21 cellular contexts compared by ENCODE assay signal in the genomic region with DNA sequence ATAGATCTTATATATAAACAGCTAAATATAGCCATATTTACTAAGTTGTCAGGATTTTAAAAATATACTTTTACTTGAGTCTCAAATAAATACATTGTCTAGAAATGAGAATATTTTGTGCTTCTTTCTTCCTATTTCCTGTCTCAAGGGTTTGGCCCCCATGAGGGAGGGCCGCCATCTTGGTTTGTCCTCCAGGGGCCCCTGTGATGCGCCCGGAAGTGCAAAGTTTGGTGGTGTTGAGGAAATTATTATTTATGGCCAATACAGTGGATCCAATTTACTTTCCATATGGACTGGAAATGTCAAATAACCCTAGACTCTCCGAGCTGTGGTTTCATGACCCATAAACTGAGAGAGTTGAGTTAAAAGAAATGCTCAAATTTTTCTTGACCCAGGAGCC.
DNase-seq lines count a peak whose midpoint lies in the region; FAIRE-seq and TF ChIP-seq lines count a peak whose summit lies in the region.
"Had no signal": no experiment of that assay in that cellular context is flagged by ENCODE, and none has a peak within 500 bp of the region (broad histone marks: within the 10 kb centered on the region; RNA-seq: fewer than 3 reads in every experiment).

No MANE protein-coding gene starts in this region.

- no peak overlapping the region for H2AFZ ChIP-seq in H1 (ENCODE audit: low read length)

- H3K27me3 Mint-ChIP-seq in activated CD4-positive, alpha-beta T cell treated with anti-CD3 and anti-CD28 coated beads, Interleukin-2, amount 10 ng/mL, durations not matched to agents 24 days and 14 days: peaks cover 7% of the 10 kb centered on the region
- H3K27me3 Mint-ChIP-seq in nephron progenitor cell (ENCODE audit: low read depth, poor library complexity): peaks cover 14% of the 10 kb centered on the region
- H3K27me3 Mint-ChIP-seq in Calu3 (ENCODE audit: unreplicated experiment): peaks cover 16% of the 10 kb centered on the region
- no peaks in the 10 kb centered on the region for H3K27me3 Mint-ChIP-seq in chondrocyte (ENCODE audit: low read depth)

- H3K18ac ChIP-seq in H1 (ENCODE audit: extremely low read depth, low read length): no peak overlapping the region

- no peak overlapping the region for H3K23ac ChIP-seq in H1 (ENCODE audit: insufficient read length)

- H2BK5ac ChIP-seq in H1 (ENCODE audit: low read depth, low read length): no peak overlapping the region

- H3K4me3 Mint-ChIP-seq in activated CD4-positive, alpha-beta T cell treated with anti-CD3 and anti-CD28 coated beads, Interleukin-2, amount 10 ng/mL, durations not matched to agents 24 days and 14 days: no peak overlapping the region
- no peak overlapping the region for H3K4me3 Mint-ChIP-seq in nephron progenitor cell
- H3K4me3 Mint-ChIP-seq in Calu3 (ENCODE audit: low read depth, unreplicated experiment): no peak overlapping the region
- no peak overlapping the region for H3K4me3 Mint-ChIP-seq in chondrocyte (ENCODE audit: unreplicated experiment)
- H3K4me3 Mint-ChIP-seq: CD8-positive, alpha-beta T cell had no signal

- H3K27ac ChIP-seq in H1 (ENCODE audit: low read depth, low read length): no peak overlapping the region
- H3K27ac ChIP-seq: 22Rv1 had no signal

- no peak overlapping the region for H2AK5ac ChIP-seq in H1 (ENCODE audit: low read depth, low read length)

- no peak overlapping the region for H2BK15ac ChIP-seq in H1 (ENCODE audit: low read length)

- H2BK120ac ChIP-seq in H1 (replicated peaks; ENCODE audit: low read depth, low read length): no peak overlapping the region

- peaks cover 0 to 3% (median 0%) of the 10 kb centered on the region in 4 experiments; a peak in 2 of 7 replicates for H3K4me1 ChIP-seq in H1 (replicated peaks in 1 of 4; ENCODE audit: control insufficient read depth in 3 of 4, insufficient read depth in 4 of 4, low read length in 3 of 4)
- peaks cover 15% of the 10 kb centered on the region for H3K4me1 ChIP-seq in skeletal muscle satellite cell (ENCODE audit: control insufficient read depth, insufficient read depth, low read length)

- no peak for FAIRE-seq in H1 (lab: Jason Lieb, UNC)
- FAIRE-seq: D721Med had no signal

- H3K9me3 ChIP-seq in H1 (ENCODE audit: insufficient read depth in 2 of 2, low read depth in 1 of 2, low read length in 1 of 2): no peaks in the 10 kb centered on the region
- H3K9me3 ChIP-seq in skeletal muscle satellite cell (replicated peaks; ENCODE audit: low read length): no peaks in the 10 kb centered on the region

- H3K4me3 ChIP-seq in H1 (ENCODE audit: extremely low read depth in 1 of 4, insufficient read depth in 2 of 4, low read depth in 3 of 4, low read length in 4 of 4) (no peak overlapping the region), skeletal muscle satellite cell (ENCODE audit: low read length) (no peak overlapping the region)

- H3K27me3 ChIP-seq in H1 (replicated peaks in 1 of 4; ENCODE audit: control insufficient read depth in 3 of 4, extremely low read depth in 1 of 4, insufficient read depth in 3 of 4, low read length in 3 of 4): no peaks in the 10 kb centered on the region; a peak in 1 of 7 replicates
- no peaks in the 10 kb centered on the region for H3K27me3 ChIP-seq in skeletal muscle satellite cell (ENCODE audit: control insufficient read depth, insufficient read depth, low read length)

- no peak overlapping the region for H3K27ac Mint-ChIP-seq in activated CD4-positive, alpha-beta T cell treated with anti-CD3 and anti-CD28 coated beads, Interleukin-2, amount 10 ng/mL, durations not matched to agents 24 days and 14 days
- H3K27ac Mint-ChIP-seq in nephron progenitor cell (peak overlapping the region; percentile 84), Calu3 (ENCODE audit: unreplicated experiment) (no peak overlapping the region), chondrocyte (ENCODE audit: unreplicated experiment) (no peak overlapping the region)
- H3K27ac Mint-ChIP-seq: CD8-positive, alpha-beta T cell had no signal

- H3K4me2 ChIP-seq in H1 (ENCODE audit: insufficient read depth in 1 of 2, low read depth in 2 of 2, low read length in 2 of 2) (no peak overlapping the region), skeletal muscle satellite cell (ENCODE audit: low read length) (peak overlapping the region; percentile 42)

- H3K56ac ChIP-seq in H1 (replicated peaks; ENCODE audit: insufficient read length, low read depth, low read length): no peak overlapping the region

- CTCF ChIA-PET in H1 (lab: Charles Lee; ENCODE audit: partially characterized antibody): interaction anchor here (0.8 kb wide), 1 partner anchor 17 kb away, joined by 4 read pairs; no protein-coding TSS in a partner anchor
- CTCF ChIA-PET in Calu3 (lab: Charles Lee): no interaction called here

- WGBS in H1 (ENCODE audit: extremely low coverage in 1 of 2, insufficient coverage in 1 of 2, insufficient read length in 1 of 2, insufficient replicate concordance in 2 of 2, low coverage in 1 of 2, low lambda C conversion rate in 2 of 2, missing lambda C conversion rate in 1 of 2), 2 experiments: 83% methylated on average over 4 of the region's 4 CpGs; no CpG with 5 or more reads in 1 of the 2 experiments

- H3K23me2 ChIP-seq in H1 (ENCODE audit: low read depth, low read length): no peaks in the 10 kb centered on the region

- intact Hi-C loops in activated CD4-positive, alpha-beta T cell treated with anti-CD3 and anti-CD28 coated beads, Interleukin-2, amount 10 ng/mL, durations not matched to agents 24 days and 14 days (cut with micrococcal nuclease): no loop called here
- intact Hi-C loops in Calu3 (cut with micrococcal nuclease; ENCODE audit: unreplicated experiment): no loop called here

- no peak overlapping the region for H3K9ac ChIP-seq in H1 (replicated peaks in 1 of 4; ENCODE audit: extremely low read depth in 1 of 4, low read depth in 3 of 4, low read length in 3 of 4)
- H3K9ac ChIP-seq in skeletal muscle satellite cell (ENCODE audit: low read depth, low read length): no peak overlapping the region

- no peaks in the 10 kb centered on the region for H3K79me1 ChIP-seq in H1 (ENCODE audit: low read depth, low read length)

- no peaks in the 10 kb centered on the region for H4K20me1 ChIP-seq in H1 (replicated peaks in 1 of 2; ENCODE audit: control insufficient read depth in 1 of 2, insufficient read depth in 2 of 2, low read length in 2 of 2)

- no peaks in the 10 kb centered on the region for H3K4me1 Mint-ChIP-seq in activated CD4-positive, alpha-beta T cell treated with anti-CD3 and anti-CD28 coated beads, Interleukin-2, amount 10 ng/mL, durations not matched to agents 24 days and 14 days
- H3K4me1 Mint-ChIP-seq in nephron progenitor cell (peaks cover 55% of the 10 kb centered on the region), Calu3 (ENCODE audit: low read depth, unreplicated experiment) (peaks cover under 1% of the 10 kb centered on the region), chondrocyte (ENCODE audit: low read depth) (peaks cover 18% of the 10 kb centered on the region)

- no peaks in the 10 kb centered on the region for H3K36me3 ChIP-seq in H1 (ENCODE audit: control insufficient read depth in 2 of 4, insufficient read depth in 4 of 4, low read length in 3 of 4)
- H3K36me3 ChIP-seq in skeletal muscle satellite cell (ENCODE audit: insufficient read depth, low read length): no peaks in the 10 kb centered on the region

- DNase-seq in activated CD4-positive, alpha-beta T cell treated with anti-CD3 and anti-CD28 coated beads, Interleukin-2, amount 10 ng/mL, durations not matched to agents 24 days and 14 days: peak; percentile 9
- no peak for DNase-seq in activated CD4-positive, alpha-beta T cell treated with anti-CD3 and anti-CD28 coated beads for 4 hours
- DNase-seq in H1 (ENCODE audit: low read depth in 1 of 2, low spot score in 2 of 2) (no peak), nephron progenitor cell (no peak), COLO829 (ENCODE audit: low spot score) (no peak), Calu3 (no peak), chondrocyte (ENCODE audit: low spot score) (no peak)
- DNase-seq: ACHN, C1 segment of cervical spinal cord, DMS53, GDM1, Kasumi-1, NCI-H1417 treated with DMSO at 0.1 percent for 48 hours, NCI-H187, NCI-H446, NCI-H526, PC-3 had no signal

- no peak for TF ChIP-seq RAD21 in H1 (IDR thresholded peaks at IDR 0.05 in 1 of 2, conservative IDR thresholded peaks at IDR 0.05 in 1 of 2; ENCODE audit: low read depth in 2 of 2, low read length in 2 of 2)

- H2BK20ac ChIP-seq in H1 (ENCODE audit: low read length): no peak overlapping the region

- H4K8ac ChIP-seq in H1 (ENCODE audit: extremely low read depth, insufficient read depth, low read length): no peak overlapping the region

- H3K79me2 ChIP-seq in H1 (ENCODE audit: control insufficient read depth in 1 of 2, insufficient read depth in 2 of 2, low read length in 2 of 2): no peaks in the 10 kb centered on the region

- TF ChIP-seq POLR2A in H1 (IDR thresholded peaks at IDR 0.05; ENCODE audit: control extremely low read depth in 1 of 2, low read depth in 2 of 2, low read length in 2 of 2): no peak

- no peak overlapping the region for H2BK12ac ChIP-seq in H1 (ENCODE audit: low read depth, low read length)

- no TSS peak for BruUV-seq in Calu3 (replicated peaks; lab: Mats Ljungman, UMichigan)

- no peak overlapping the region for H4K5ac ChIP-seq in H1 (ENCODE audit: insufficient read length, low read depth, low read length)

- TF ChIP-seq EP300 in H1 (IDR thresholded peaks at IDR 0.05; ENCODE audit: borderline replicate concordance in 1 of 2, low read depth in 2 of 2, low read length in 2 of 2): no peak

- no peaks in the 10 kb centered on the region for H3K9me3 Mint-ChIP-seq in activated CD4-positive, alpha-beta T cell treated with anti-CD3 and anti-CD28 coated beads, Interleukin-2, amount 10 ng/mL, durations not matched to agents 24 days and 14 days
- no peaks in the 10 kb centered on the region for H3K9me3 Mint-ChIP-seq in nephron progenitor cell
- H3K9me3 Mint-ChIP-seq in Calu3 (ENCODE audit: low read depth, unreplicated experiment): no peaks in the 10 kb centered on the region
- no peaks in the 10 kb centered on the region for H3K9me3 Mint-ChIP-seq in chondrocyte (ENCODE audit: low read depth)
- H3K9me3 Mint-ChIP-seq: CD8-positive, alpha-beta T cell had no signal

- H3K14ac ChIP-seq in H1 (ENCODE audit: insufficient read length): no peak overlapping the region

- no peaks in the 10 kb centered on the region for H3K36me3 Mint-ChIP-seq in activated CD4-positive, alpha-beta T cell treated with anti-CD3 and anti-CD28 coated beads, Interleukin-2, amount 10 ng/mL, durations not matched to agents 24 days and 14 days (ENCODE audit: low read depth)
- H3K36me3 Mint-ChIP-seq in nephron progenitor cell (ENCODE audit: low read depth) (no peaks in the 10 kb centered on the region), Calu3 (ENCODE audit: insufficient read depth, unreplicated experiment) (peaks cover 5% of the 10 kb centered on the region), chondrocyte (ENCODE audit: low read depth) (no peaks in the 10 kb centered on the region)
- H3K36me3 Mint-ChIP-seq: CD8-positive, alpha-beta T cell had no signal

- H4K91ac ChIP-seq in H1 (replicated peaks; ENCODE audit: insufficient read length, low read length): no peak overlapping the region

- TF ChIP-seq CTCF in H1 (IDR thresholded peaks at IDR 0.05; ENCODE audit: control extremely low read depth in 1 of 3, insufficient read depth in 1 of 3, low read depth in 1 of 3, low read length in 3 of 3) (no peak), nephron progenitor cell (IDR thresholded peaks at IDR 0.05) (no peak), Calu3 (IDR thresholded peaks at IDR 0.05; ENCODE audit: unreplicated experiment) (no peak), chondrocyte (IDR thresholded peaks at IDR 0.05) (no peak)

- no peak overlapping the region for H3K4ac ChIP-seq in H1 (replicated peaks; ENCODE audit: insufficient read length, low read depth, low read length)

- POLR2A ChIA-PET in H1 (lab: Charles Lee; ENCODE audit: partially characterized antibody): no interaction called here
